In the genomic region with DNA sequence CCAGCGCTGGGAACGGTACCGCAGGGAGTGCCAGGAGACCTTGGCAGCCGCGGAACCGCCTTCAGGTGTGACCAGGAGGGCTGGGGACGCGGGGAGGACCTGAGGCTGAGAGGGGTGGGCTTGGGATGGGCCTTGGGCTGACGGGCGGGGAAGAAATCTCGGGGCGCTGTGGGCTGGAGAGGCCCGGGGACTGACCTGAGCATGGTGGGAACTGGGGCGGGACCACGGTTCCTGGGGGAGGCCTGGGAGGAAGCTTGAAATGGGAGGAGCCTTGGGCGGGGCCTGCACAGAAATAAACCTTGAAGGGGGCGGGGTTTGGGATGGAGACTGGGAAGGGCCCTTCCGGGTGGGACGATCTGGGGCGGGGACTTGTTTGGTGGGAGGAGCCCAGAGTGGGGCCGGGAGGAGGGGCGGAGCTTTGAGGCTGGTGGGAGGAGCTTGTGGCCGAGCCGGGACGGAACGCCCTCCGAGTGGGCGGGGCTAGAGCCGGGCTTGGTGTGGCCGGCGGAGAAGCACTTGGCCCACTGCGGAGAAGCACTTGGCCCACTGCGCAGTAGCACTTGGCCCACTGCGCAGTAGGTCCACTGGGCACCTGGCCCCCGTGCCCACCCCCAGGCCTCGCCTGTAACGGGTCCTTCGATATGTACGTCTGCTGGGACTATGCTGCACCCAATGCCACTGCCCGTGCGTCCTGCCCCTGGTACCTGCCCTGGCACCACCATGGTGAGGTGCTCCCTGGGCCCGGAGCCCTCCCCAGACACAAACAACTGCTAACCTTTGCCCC, we compare ENCODE assay signal across 8 cellular contexts. TPM values are rescaled to one million over a fixed set of nuclear protein-coding genes. Genes with fewer than 3 reads are reported as not detected.
DNase-seq lines count a peak whose midpoint lies in the region; ATAC-seq and TF ChIP-seq lines count a peak whose summit lies in the region.

No MANE protein-coding gene starts in this region.

- ATAC-seq in naive thymus-derived CD4-positive, alpha-beta T cell = peak; percentile 58
- ATAC-seq in upper lobe of right lung = peak; percentile 93
- no peak for ATAC-seq in GM21717 (IDR thresholded peaks at IDR 0.05; ENCODE audit: unreplicated experiment)

- DNase-seq in GM03348 (ENCODE audit: low spot score) (peak; percentile 75), HCEC 1CT (peak; percentile 45), NCI-H345 treated with DMSO at 0.1 percent for 48 hours (lab: John Stamatoyannopoulos, UW; ENCODE audit: unreplicated experiment) (peak; percentile 40), fibroblast of pulmonary artery (ENCODE audit: low read depth) (peak; percentile 90), upper lobe of right lung (peak; percentile 93)
- peak; percentile 78 for DNase-seq in activated T-cell treated with anti-CD3 and anti-CD28 coated beads, Interleukin-2, amount 50 U/mL, for 24 hours
- peak in 4 of 9 donors; percentile 14 to 87 (median 31) for DNase-seq in naive thymus-derived CD4-positive, alpha-beta T cell

- H3K27ac ChIP-seq in naive thymus-derived CD4-positive, alpha-beta T cell (ENCODE audit: low read depth, low read length) = no peak overlapping the region
- H3K27ac ChIP-seq in upper lobe of right lung = no peak overlapping the region

- POLR2A ChIA-PET in naive thymus-derived CD4-positive, alpha-beta T cell (lab: Charles Lee) = interaction anchor here (0.6 to 5.7 kb wide), 4 partner anchors 9 to 32 kb away, joined by 3 to 18 read pairs (median 3); partner anchors contain the start of gene SNRPD2

- no peaks in the 10 kb centered on the region for H3K27me3 ChIP-seq in naive thymus-derived CD4-positive, alpha-beta T cell (ENCODE audit: control insufficient read depth in 2 of 2, insufficient read depth in 2 of 2, low read length in 2 of 2)
- H3K27me3 ChIP-seq in upper lobe of right lung = peaks cover 37% of the 10 kb centered on the region

- no peaks in the 10 kb centered on the region for H3K36me3 ChIP-seq in naive thymus-derived CD4-positive, alpha-beta T cell (ENCODE audit: control insufficient read depth in 2 of 3, insufficient read depth in 3 of 3, low read length in 3 of 3)
- H3K36me3 ChIP-seq in upper lobe of right lung = no peaks in the 10 kb centered on the region

- peaks cover 37% of the 10 kb centered on the region for H3K4me1 Mint-ChIP-seq in activated T-cell treated with anti-CD3 and anti-CD28 coated beads, Interleukin-2, amount 50 U/mL, for 24 hours (ENCODE audit: low read depth)
- peaks cover 30 to 39% (median 32%) of the 10 kb centered on the region in 7 donors for H3K4me1 Mint-ChIP-seq in naive thymus-derived CD4-positive, alpha-beta T cell

- no peak overlapping the region for H3K27ac Mint-ChIP-seq in activated T-cell treated with anti-CD3 and anti-CD28 coated beads, Interleukin-2, amount 50 U/mL, for 24 hours
- H3K27ac Mint-ChIP-seq in naive thymus-derived CD4-positive, alpha-beta T cell = peak overlapping the region in 1 of 9 donors; percentile 13

- H3K4me3 Mint-ChIP-seq in activated T-cell treated with anti-CD3 and anti-CD28 coated beads, Interleukin-2, amount 50 U/mL, for 24 hours = peak overlapping the region; percentile 43
- peak overlapping the region in 8 of 10 donors; percentile 39 to 96 (median 74) for H3K4me3 Mint-ChIP-seq in naive thymus-derived CD4-positive, alpha-beta T cell

- CTCF ChIA-PET in naive thymus-derived CD4-positive, alpha-beta T cell (lab: Charles Lee) = interaction anchor here (0.7 to 0.8 kb wide), 2 partner anchors 11 to 13 kb away, joined by 3 read pairs; no protein-coding TSS in a partner anchor

- no peaks in the 10 kb centered on the region for H3K9me3 Mint-ChIP-seq in activated T-cell treated with anti-CD3 and anti-CD28 coated beads, Interleukin-2, amount 50 U/mL, for 24 hours
- H3K9me3 Mint-ChIP-seq in naive thymus-derived CD4-positive, alpha-beta T cell = no peaks in the 10 kb centered on the region

- no peaks in the 10 kb centered on the region for H3K9me3 ChIP-seq in naive thymus-derived CD4-positive, alpha-beta T cell (ENCODE audit: control insufficient read depth in 2 of 3, low read length in 3 of 3)
- no peaks in the 10 kb centered on the region for H3K9me3 ChIP-seq in upper lobe of right lung

- peaks cover 15 to 25% of the 10 kb centered on the region in 2 donors for H3K4me1 ChIP-seq in naive thymus-derived CD4-positive, alpha-beta T cell (ENCODE audit: control insufficient read depth in 2 of 2, insufficient read depth in 2 of 2, low read length in 2 of 2)
- H3K4me1 ChIP-seq in upper lobe of right lung = peaks cover 7% of the 10 kb centered on the region

- intact Hi-C loops in naive thymus-derived CD4-positive, alpha-beta T cell (cut with micrococcal nuclease) = loop anchor here in 1 of 2 donors (1.0 kb wide), 1 partner anchor 10 kb away; no protein-coding TSS in a partner anchor
- intact Hi-C loops in upper lobe of right lung (cut with DNase I) = no loop called here

- no peaks in the 10 kb centered on the region for H3K36me3 Mint-ChIP-seq in activated T-cell treated with anti-CD3 and anti-CD28 coated beads, Interleukin-2, amount 50 U/mL, for 24 hours (ENCODE audit: low read depth)
- peaks cover 0 to 8% (median 0%) of the 10 kb centered on the region in 5 donors for H3K36me3 Mint-ChIP-seq in naive thymus-derived CD4-positive, alpha-beta T cell

- no peak for TF ChIP-seq CTCF in fibroblast of pulmonary artery (IDR thresholded peaks at IDR 0.05; ENCODE audit: low read length, missing control alignments)
- no peak for TF ChIP-seq CTCF in upper lobe of right lung (IDR thresholded peaks at IDR 0.05)

- H3K27me3 Mint-ChIP-seq in activated T-cell treated with anti-CD3 and anti-CD28 coated beads, Interleukin-2, amount 50 U/mL, for 24 hours = peaks cover 30% of the 10 kb centered on the region
- H3K27me3 Mint-ChIP-seq in naive thymus-derived CD4-positive, alpha-beta T cell = peaks cover 0 to 22% (median 17%) of the 10 kb centered on the region in 5 donors

- H3K4me3 ChIP-seq in fibroblast of pulmonary artery (replicated peaks; ENCODE audit: low read depth, low read length) (peak overlapping the region; percentile 41), upper lobe of right lung (peak overlapping the region; percentile 35)
- H3K4me3 ChIP-seq in naive thymus-derived CD4-positive, alpha-beta T cell (ENCODE audit: low read length) = no peak overlapping the region

RNA-seq across cellular contexts. Expression of gene GIPR, which starts 2.8 kb away (rescaled TPM):
- total RNA-seq in naive thymus-derived CD4-positive, alpha-beta T cell = 1 to 10 TPM; 4.6 to 7.4 (median 6.0) TPM
- polyA plus RNA-seq in naive thymus-derived CD4-positive, alpha-beta T cell = under 1 TPM in 1 of 2 donors, not detected in 1; 0.15 TPM
- total RNA-seq in upper lobe of right lung = 4.8 TPM

RNA-seq across cellular contexts. Expression of gene SNRPD2, which starts 20.9 kb away (rescaled TPM):
- total RNA-seq in naive thymus-derived CD4-positive, alpha-beta T cell = 100 to 1,000 TPM; 301 to 537 (median 405) TPM
- 1,000 to 10,000 TPM; 1,209 to 1,262 TPM for polyA plus RNA-seq in naive thymus-derived CD4-positive, alpha-beta T cell
- 188 TPM for total RNA-seq in upper lobe of right lung

RNA-seq across cellular contexts. Expression of gene QPCTL, which starts 21.6 kb away (rescaled TPM):
- 1 to 10 TPM; 6.1 to 8.9 (median 7.9) TPM for total RNA-seq in naive thymus-derived CD4-positive, alpha-beta T cell
- 1 to 10 TPM; 1.2 to 1.9 TPM for polyA plus RNA-seq in naive thymus-derived CD4-positive, alpha-beta T cell
- total RNA-seq in upper lobe of right lung = 7.0 TPM

RNA-seq across cellular contexts. Expression of gene EML2, which starts 31.7 kb away (rescaled TPM):
- 100 to 1,000 TPM in 1 of 5 experiments, 10 to 100 TPM in 4; 57.4 to 128 (median 58.6) TPM for total RNA-seq in naive thymus-derived CD4-positive, alpha-beta T cell
- polyA plus RNA-seq in naive thymus-derived CD4-positive, alpha-beta T cell = 10 to 100 TPM; 11.3 to 17.5 TPM
- 54.4 TPM for total RNA-seq in upper lobe of right lung

RNA-seq across cellular contexts. Expression of gene FBXO46, which starts 59.8 kb away (rescaled TPM):
- total RNA-seq in naive thymus-derived CD4-positive, alpha-beta T cell = 10 to 100 TPM; 21.2 to 52.9 (median 36.6) TPM
- polyA plus RNA-seq in naive thymus-derived CD4-positive, alpha-beta T cell = 10 to 100 TPM; 11.1 to 17.5 TPM
- total RNA-seq in upper lobe of right lung = 16.5 TPM
